ENCODE assay signal across 15 cellular contexts in genomic region chrX:118508221-118508620, GRCh38.
"Had no signal": no experiment of that assay in that cellular context is flagged by ENCODE, and none has a peak within 500 bp of the region (broad histone marks: within the 10 kb centered on the region; RNA-seq: fewer than 3 reads in every experiment).

No MANE protein-coding gene starts in this region.

- H3K27me3 Mint-ChIP-seq: activated B cell treated with CpG ODN at 0.5 μM for 24 hours; activated CD4-positive, alpha-beta T cell treated with anti-CD3 and anti-CD28 coated beads, Interleukin-2, amount 10 ng/mL, durations not matched to agents 24 days and 14 days; central memory CD8-positive, alpha-beta T cell; stimulated activated naive CD8-positive, alpha-beta T cell treated with anti-CD3 and anti-CD28 coated beads, Interleukin-15, amount 100 ng/mL, for 72 hours had no signal

- H3K4me3 ChIP-seq: psoas muscle, right lobe of liver had no signal

- H3K4me1 ChIP-seq: psoas muscle, right lobe of liver had no signal

- H3K27ac ChIP-seq: brain microvascular endothelial cell, psoas muscle, right lobe of liver had no signal

- H3K9me3 ChIP-seq: psoas muscle, right lobe of liver had no signal

- H3K27ac Mint-ChIP-seq: activated CD4-positive, alpha-beta T cell treated with anti-CD3 and anti-CD28 coated beads, Interleukin-2, amount 10 ng/mL, durations not matched to agents 24 days and 14 days had no signal

- H3K36me3 ChIP-seq: brain microvascular endothelial cell, right lobe of liver had no signal

- H3K27me3 ChIP-seq: brain microvascular endothelial cell, right lobe of liver had no signal

- DNase-seq: activated B cell treated with CpG ODN at 0.5 μM for 24 hours; activated CD4-positive, alpha-beta T cell treated with anti-CD3 and anti-CD28 coated beads, Interleukin-2, amount 10 ng/mL, durations not matched to agents 24 days and 14 days; activated effector memory CD4-positive, alpha-beta T cell treated with Interleukin-2 at 50 U/mL for 16 hours; activated T-cell treated with anti-CD3 and anti-CD28 coated beads, Interleukin-2, amount 50 U/mL, for 1 hour; brain microvascular endothelial cell; effector CD8-positive, alpha-beta T cell; foreskin melanocyte; head of caudate nucleus; left cardiac atrium; right lobe of liver; stimulated activated naive CD8-positive, alpha-beta T cell treated with anti-CD3 and anti-CD28 coated beads, Interleukin-15, amount 100 ng/mL, for 72 hours; SW 1271 had no signal

- H3K4me3 Mint-ChIP-seq: activated B cell treated with CpG ODN at 0.5 μM for 24 hours; activated CD4-positive, alpha-beta T cell treated with anti-CD3 and anti-CD28 coated beads, Interleukin-2, amount 10 ng/mL, durations not matched to agents 24 days and 14 days; central memory CD8-positive, alpha-beta T cell; stimulated activated naive CD8-positive, alpha-beta T cell treated with anti-CD3 and anti-CD28 coated beads, Interleukin-15, amount 100 ng/mL, for 72 hours had no signal

- H3K9me3 Mint-ChIP-seq: activated B cell treated with CpG ODN at 0.5 μM for 24 hours; activated CD4-positive, alpha-beta T cell treated with anti-CD3 and anti-CD28 coated beads, Interleukin-2, amount 10 ng/mL, durations not matched to agents 24 days and 14 days; central memory CD8-positive, alpha-beta T cell; stimulated activated naive CD8-positive, alpha-beta T cell treated with anti-CD3 and anti-CD28 coated beads, Interleukin-15, amount 100 ng/mL, for 72 hours had no signal

- ATAC-seq: activated naive CD4-positive, alpha-beta T cell treated with anti-CD3 and anti-CD28 coated beads, Interleukin-2, amount 50 U/mL, for 72 hours; psoas muscle; stimulated activated naive CD8-positive, alpha-beta T cell treated with anti-CD3 and anti-CD28 coated beads, Interleukin-15, amount 100 ng/mL, for 72 hours had no signal
